In the genomic region with DNA sequence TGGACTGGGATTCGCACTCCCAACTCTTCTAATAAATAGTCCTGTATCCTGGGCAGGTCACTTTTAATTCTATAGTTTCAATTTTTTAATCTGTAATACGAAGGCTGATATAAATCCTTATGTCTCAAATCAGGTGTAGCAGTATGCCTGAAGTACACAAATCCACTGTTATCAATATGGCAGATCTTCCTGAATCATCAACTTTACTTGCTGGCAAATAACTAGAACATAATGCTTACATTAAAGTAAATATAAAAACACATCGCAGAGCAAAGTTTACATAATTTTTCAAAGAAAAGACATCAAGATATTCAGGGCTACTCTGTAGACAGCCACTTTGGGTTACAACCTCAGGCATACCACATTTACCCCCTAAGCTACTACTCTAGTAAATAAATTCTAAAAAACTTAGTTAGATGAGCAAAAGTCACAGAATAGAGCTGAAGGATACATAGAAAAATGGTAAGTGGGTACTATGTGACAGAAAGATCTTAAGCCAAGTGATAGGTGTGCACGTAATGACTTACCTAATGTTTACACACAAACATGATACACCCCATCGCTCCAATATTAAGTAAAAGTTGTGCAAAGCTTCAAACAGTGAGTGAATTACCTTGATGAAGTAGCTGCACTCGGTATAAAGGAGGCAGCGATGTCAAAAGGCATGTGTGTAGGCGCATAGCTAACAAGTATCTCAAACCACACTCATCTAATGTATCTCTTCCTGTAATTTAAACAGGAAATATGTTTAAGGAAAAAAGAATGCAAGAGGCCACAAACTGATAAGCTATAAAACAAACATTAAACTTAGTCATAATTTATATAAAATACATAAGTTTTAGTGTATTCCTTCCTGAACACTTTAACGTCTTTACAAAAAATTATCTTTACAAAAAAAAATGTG, we compare ENCODE assay signal across 19 cellular contexts.
A peak's percentile ranks its signal among the peaks of the same experiment; 100 is the strongest.
DNase-seq lines count a peak whose midpoint lies in the region; ATAC-seq, FAIRE-seq and TF ChIP-seq lines count a peak whose summit lies in the region.
"Had no signal": no experiment of that assay in that cellular context is flagged by ENCODE, and none has a peak within 500 bp of the region (broad histone marks: within the 10 kb centered on the region; RNA-seq: fewer than 3 reads in every experiment).

No MANE protein-coding gene starts in this region.

- H3K36me3 Mint-ChIP-seq in HFFc6 (ENCODE audit: low read depth): 0 out of 2 replicates have a peak, but pooled peaks cover 10% of the 10 kb centered on the region

- H3K36me3 ChIP-seq in endothelial cell of umbilical vein (ENCODE audit: control insufficient read depth in 2 of 2, extremely low read depth in 1 of 2, insufficient read depth in 2 of 2, low read length in 2 of 2): no peaks in the 10 kb centered on the region
- H3K36me3 ChIP-seq in smooth muscle cell (ENCODE audit: low read depth): no peaks in the 10 kb centered on the region
- H3K36me3 ChIP-seq: uterus had no signal

- TF ChIP-seq CTCF in HFFc6 (IDR thresholded peaks at IDR 0.05) (no peak), endothelial cell of umbilical vein (IDR thresholded peaks at IDR 0.05; ENCODE audit: extremely low read depth in 1 of 2, insufficient read depth in 1 of 2, low read depth in 1 of 2, low read length in 2 of 2) (no peak), smooth muscle cell (IDR thresholded peaks at IDR 0.05; ENCODE audit: borderline replicate concordance, insufficient read depth, poor library complexity, severe bottlenecking) (no peak), GM10266 (IDR thresholded peaks at IDR 0.05; ENCODE audit: control insufficient read depth, insufficient read depth, low read depth, missing control alignments) (no peak)

- peaks cover 35% of the 10 kb centered on the region for H3K4me1 Mint-ChIP-seq in HFFc6 (ENCODE audit: low read depth)
- H3K4me1 Mint-ChIP-seq: activated T-helper 17 cell treated with anti-CD3 and anti-CD28 coated beads, Interleukin-2, amount 50 U/mL, for 72 hours; T-cell had no signal

- no peak for TF ChIP-seq POLR2A in endothelial cell of umbilical vein (IDR thresholded peaks at IDR 0.05; ENCODE audit: low read depth, low read length)

- H3K4me2 ChIP-seq in endothelial cell of umbilical vein (ENCODE audit: insufficient read depth, low read length) (peak overlapping the region; percentile 70), smooth muscle cell (peak overlapping the region; percentile 51)

- dilution Hi-C loops in endothelial cell of umbilical vein (cut with MboI; ENCODE audit: extremely low pct_ligation_motif_present, low sequenced_read_pairs): no loop called here

- ATAC-seq in SK-N-SH treated with all-trans-retinoic acid at 6 μM for 48 hours (peak; percentile 61; the same call in 2 of the 3 replicates), GM18873 (IDR thresholded peaks at IDR 0.05; ENCODE audit: low FRiP score, unreplicated experiment) (no peak)
- ATAC-seq: activated T-helper 17 cell treated with anti-CD3 and anti-CD28 coated beads, Interleukin-2, amount 50 U/mL, for 72 hours; GM12878; naive thymus-derived CD4-positive, alpha-beta T cell; T-cell had no signal

- 78% methylated on average over 9 of the region's 9 CpGs for WGBS in smooth muscle cell (ENCODE audit: low lambda C conversion rate)

- POLR2A ChIA-PET in endothelial cell of umbilical vein (lab: Charles Lee): no interaction called here

- intact Hi-C loops in endothelial cell of umbilical vein (cut with micrococcal nuclease): loop anchor here (5.0 kb wide), 1 partner anchor 262 kb away; no protein-coding TSS in a partner anchor

- H3K79me2 ChIP-seq in endothelial cell of umbilical vein (ENCODE audit: control insufficient read depth, insufficient read depth, low read length): no peaks in the 10 kb centered on the region
- no peaks in the 10 kb centered on the region for H3K79me2 ChIP-seq in smooth muscle cell (ENCODE audit: low read depth)
- H3K79me2 ChIP-seq: parathyroid adenoma had no signal

- DNase-seq in HFFc6 (peak; percentile 18), endothelial cell of umbilical vein (ENCODE audit: low read depth, low spot score) (peak; percentile 61), smooth muscle cell (lab: John Stamatoyannopoulos, UW; ENCODE audit: unreplicated experiment) (no peak), superior temporal gyrus (ENCODE audit: extremely low spot score) (no peak), GM10266 (ENCODE audit: extremely low spot score) (no peak)
- DNase-seq: caudate nucleus; effector CD8-positive, alpha-beta T cell; naive thymus-derived CD4-positive, alpha-beta T cell; NCI-H187; NCI-H446 treated with DMSO at 0.1 percent for 48 hours; sigmoid colon; stimulated activated CD4-positive, alpha-beta T cell treated with anti-CD3 and anti-CD28 coated beads, Interleukin-2, amount 100 ng/mL, for 24 hours; T-cell; uterus had no signal

- FAIRE-seq in endothelial cell of umbilical vein (lab: Jason Lieb, UNC): no peak
- FAIRE-seq: GM12878 had no signal

- no peaks in the 10 kb centered on the region for H3F3A ChIP-seq in smooth muscle cell (ENCODE audit: low read depth)

- H3K27ac Mint-ChIP-seq in HFFc6: peak overlapping the region; percentile 42; the same call in 1 of the 2 replicates
- H3K27ac Mint-ChIP-seq: activated T-helper 17 cell treated with anti-CD3 and anti-CD28 coated beads, Interleukin-2, amount 50 U/mL, for 72 hours; T-cell had no signal

- BruUV-seq in endothelial cell of umbilical vein (replicated peaks; lab: Mats Ljungman, UMichigan): no TSS peak

- H4K20me1 ChIP-seq in endothelial cell of umbilical vein (replicated peaks; ENCODE audit: control insufficient read depth, extremely low read depth, insufficient read depth, low read length) (no peaks in the 10 kb centered on the region), smooth muscle cell (ENCODE audit: low read depth) (no peaks in the 10 kb centered on the region)

- CTCF ChIA-PET in endothelial cell of umbilical vein (lab: Charles Lee): interaction anchor here (0.9 to 1.8 kb wide), 10 partner anchors 8 to 332 kb away, joined by 3 to 10 read pairs (median 4); no protein-coding TSS in a partner anchor

- H3K9me3 ChIP-seq in endothelial cell of umbilical vein (replicated peaks; ENCODE audit: control insufficient read depth, insufficient read depth, low read length) (no peaks in the 10 kb centered on the region), smooth muscle cell (replicated peaks; ENCODE audit: low read depth) (no peaks in the 10 kb centered on the region)
- H3K9me3 ChIP-seq: sigmoid colon, uterus had no signal

- H3K4me3 Mint-ChIP-seq in HFFc6: peak overlapping the region; percentile 47
- H3K4me3 Mint-ChIP-seq: activated T-helper 17 cell treated with anti-CD3 and anti-CD28 coated beads, Interleukin-2, amount 50 U/mL, for 72 hours; naive thymus-derived CD4-positive, alpha-beta T cell; T-cell had no signal

- no peaks in the 10 kb centered on the region for H3K9me1 ChIP-seq in endothelial cell of umbilical vein (replicated peaks; ENCODE audit: control insufficient read depth, extremely low read depth, insufficient read depth, low read length)

- H3K27ac ChIP-seq in endothelial cell of umbilical vein (ENCODE audit: insufficient read depth, low read depth, low read length) (peak overlapping the region; percentile 24), smooth muscle cell (ENCODE audit: low read depth) (peak overlapping the region; percentile 13)
- H3K27ac ChIP-seq: parathyroid adenoma, sigmoid colon, uterus had no signal

- no peaks in the 10 kb centered on the region for H3K9me3 Mint-ChIP-seq in HFFc6
- H3K9me3 Mint-ChIP-seq: activated T-helper 17 cell treated with anti-CD3 and anti-CD28 coated beads, Interleukin-2, amount 50 U/mL, for 72 hours; naive thymus-derived CD4-positive, alpha-beta T cell; T-cell had no signal

- H3K4me1 ChIP-seq in endothelial cell of umbilical vein (ENCODE audit: control insufficient read depth, extremely low read depth, insufficient read depth, low read length) (peaks cover 32% of the 10 kb centered on the region), smooth muscle cell (ENCODE audit: low read depth) (no peaks in the 10 kb centered on the region)
- H3K4me1 ChIP-seq: parathyroid adenoma, sigmoid colon, uterus had no signal

- no peak overlapping the region for H3K9ac ChIP-seq in endothelial cell of umbilical vein (replicated peaks; ENCODE audit: extremely low read depth, insufficient read depth, low read length)
- H3K9ac ChIP-seq in smooth muscle cell (ENCODE audit: low read depth): no peak overlapping the region
- H3K9ac ChIP-seq: parathyroid adenoma had no signal

- H3K27me3 Mint-ChIP-seq in HFFc6 (ENCODE audit: insufficient read depth): no peaks in the 10 kb centered on the region
- H3K27me3 Mint-ChIP-seq: activated T-helper 17 cell treated with anti-CD3 and anti-CD28 coated beads, Interleukin-2, amount 50 U/mL, for 72 hours; naive thymus-derived CD4-positive, alpha-beta T cell; T-cell had no signal

- H3K27me3 ChIP-seq in endothelial cell of umbilical vein (ENCODE audit: control insufficient read depth in 2 of 2, insufficient read depth in 2 of 2, low read length in 2 of 2) (no peaks in the 10 kb centered on the region), smooth muscle cell (ENCODE audit: low read depth) (no peaks in the 10 kb centered on the region)
- H3K27me3 ChIP-seq: sigmoid colon, uterus had no signal

- H2AFZ ChIP-seq in endothelial cell of umbilical vein (ENCODE audit: low read depth, low read length): no peak overlapping the region
- H2AFZ ChIP-seq in smooth muscle cell (ENCODE audit: low read depth): no peak overlapping the region
- H2AFZ ChIP-seq: parathyroid adenoma had no signal

- H3K4me3 ChIP-seq in endothelial cell of umbilical vein (replicated peaks in 1 of 3; ENCODE audit: insufficient read depth in 1 of 3, low read depth in 1 of 3, low read length in 3 of 3): no peak overlapping the region
- H3K4me3 ChIP-seq in smooth muscle cell: no peak overlapping the region
- H3K4me3 ChIP-seq: GM12878, sigmoid colon, uterus had no signal

TF ChIP-seq in SK-N-SH treated with all-trans-retinoic acid at 6 μM for 48 hours, 23 proteins besides CTCF, POLR2A, EP300 and RAD21 (continues in another document):
- no peak for TF ChIP-seq ZNF8 (CRISPR knock-in tag; IDR thresholded peaks at IDR 0.05)

TF ChIP-seq in endothelial cell of umbilical vein, 7 proteins besides CTCF, POLR2A, EP300 and RAD21:
- TF ChIP-seq JUN (IDR thresholded peaks at IDR 0.05; ENCODE audit: borderline replicate concordance, insufficient read depth, insufficient read length, low read depth): peak; percentile 31
- TF ChIP-seq EZH2 (IDR thresholded peaks at IDR 0.05; ENCODE audit: borderline replicate concordance, low read depth, low read length, severe bottlenecking): no peak
- no peak for TF ChIP-seq MYC (IDR thresholded peaks at IDR 0.05; ENCODE audit: low read depth, low read length)
- peak; percentile 56 for TF ChIP-seq FOS (IDR thresholded peaks at IDR 0.05; ENCODE audit: borderline replicate concordance, insufficient read depth, low read length)
- peak; percentile 53 for TF ChIP-seq POLR2AphosphoS5 (IDR thresholded peaks at IDR 0.05; ENCODE audit: insufficient read depth, low read depth, low read length)
- TF ChIP-seq GATA2 (IDR thresholded peaks at IDR 0.05; ENCODE audit: insufficient read depth, insufficient read length, low read depth, low read length): peak; percentile 82
TF ChIP-seq in endothelial cell of umbilical vein: peak in this region for 4.

Comparison
In these comparisons a context has a peak if more than half of its experiments do, and no peak if none do; other contexts are left out.
1. DNase-seq: peak in HFFc6 (single experiment) and endothelial cell of umbilical vein (single experiment); none in smooth muscle cell (single experiment), superior temporal gyrus (single experiment) and GM10266 (single experiment).